Comparison of ENCODE assay signal across 8 cellular contexts in genomic region chr3:72082121-72082715, GRCh38.
DNase-seq lines count a peak whose midpoint lies in the region; ATAC-seq, FAIRE-seq and TF ChIP-seq lines count a peak whose summit lies in the region.

No MANE protein-coding gene starts in this region.

- no peaks in the 10 kb centered on the region for H3K9me3 ChIP-seq in GM12878 (replicated peaks; ENCODE audit: control insufficient read depth, insufficient read depth, low read length)

- in situ Hi-C loops in GM12878 (cut with MboI), result no loop called here

- H3K27me3 Mint-ChIP-seq in activated naive CD4-positive, alpha-beta T cell treated with anti-CD3 and anti-CD28 coated beads for 36 hours (ENCODE audit: low read depth), result peaks cover 3% of the 10 kb centered on the region

- SMC1A ChIA-PET in GM12878 (lab: Charles Lee; ENCODE audit: uncharacterized antibody, unreplicated experiment), result interaction anchor here (0.8 to 7.5 kb wide), 17 partner anchors 9 to 740 kb away, joined by 3 to 97 read pairs (median 4); no protein-coding TSS in a partner anchor

- no peak overlapping the region for H3K56ac ChIP-seq in mesendoderm (ENCODE audit: low read length)

- H3K4me2 ChIP-seq in GM12878 (ENCODE audit: control insufficient read depth, insufficient read depth), result peak overlapping the region; percentile 78
- H3K4me2 ChIP-seq in mesendoderm (ENCODE audit: low read length), result no peak overlapping the region

- WGBS in GM12878 (ENCODE audit: insufficient coverage, insufficient replicate concordance, low lambda C conversion rate, missing lambda C conversion rate), result 7% methylated on average over 8 of the region's 8 CpGs
- no CpG with 5 or more reads among the region's 8 CpGs for WGBS in mesendoderm (ENCODE audit: extremely low coverage, insufficient coverage, low lambda C conversion rate)

- RAD21 ChIA-PET in GM12878 (lab: Charles Lee; ENCODE audit: unreplicated experiment), result interaction anchor here (1.5 to 7.3 kb wide), 6 partner anchors 13 to 96 kb away, joined by 4 to 87 read pairs (median 8); no protein-coding TSS in a partner anchor

- H3K4me3 Mint-ChIP-seq in activated naive CD4-positive, alpha-beta T cell treated with anti-CD3 and anti-CD28 coated beads for 36 hours, result no peak overlapping the region

- no peak overlapping the region for H4K8ac ChIP-seq in mesendoderm (ENCODE audit: low read depth, low read length)

- H3K4me3 ChIP-seq in GM12878 (peak overlapping the region; percentile 33; the same call in 1 of the 2 replicates), mesendoderm (ENCODE audit: low read length) (no peak overlapping the region)

- peak overlapping the region; percentile 59 for H2AFZ ChIP-seq in GM12878 (ENCODE audit: control insufficient read depth, low read depth, low read length)

- H3K79me1 ChIP-seq in mesendoderm (ENCODE audit: low read length), result no peaks in the 10 kb centered on the region

- no peak overlapping the region for H3K4ac ChIP-seq in mesendoderm (ENCODE audit: low read depth, low read length)

- DNase-seq in GM12878 (ENCODE audit: low read depth, low spot score) (peak; percentile 80), sciatic nerve (ENCODE audit: low spot score) (no peak), mesendoderm (no peak), NCI-H128 (lab: John Stamatoyannopoulos, UW; ENCODE audit: unreplicated experiment) (no peak)
- DNase-seq in activated CD8-positive, alpha-beta memory T cell treated with anti-CD3 and anti-CD28 coated beads, Interleukin-2, amount 50 U/mL, for 4 hours, result no peak
- DNase-seq in activated naive CD4-positive, alpha-beta T cell treated with anti-CD3 and anti-CD28 coated beads for 36 hours, result no peak

- no peaks in the 10 kb centered on the region for H3K9me3 Mint-ChIP-seq in activated naive CD4-positive, alpha-beta T cell treated with anti-CD3 and anti-CD28 coated beads for 36 hours

- H3K4me1 Mint-ChIP-seq in activated naive CD4-positive, alpha-beta T cell treated with anti-CD3 and anti-CD28 coated beads for 36 hours (ENCODE audit: low read depth), result peaks cover 27% of the 10 kb centered on the region

- H3K4me1 ChIP-seq in GM12878 (ENCODE audit: control insufficient read depth, insufficient read depth, low read length) (peaks cover 72% of the 10 kb centered on the region), mesendoderm (ENCODE audit: control insufficient read depth, low read depth, low read length) (peaks cover 2% of the 10 kb centered on the region)

- no peak for TF ChIP-seq POLR2A in GM12878 (IDR thresholded peaks at IDR 0.05; ENCODE audit: low read depth, low read length)

- H3K27ac Mint-ChIP-seq in activated naive CD4-positive, alpha-beta T cell treated with anti-CD3 and anti-CD28 coated beads for 36 hours, result no peak overlapping the region

- no peaks in the 10 kb centered on the region for H3K36me3 Mint-ChIP-seq in activated naive CD4-positive, alpha-beta T cell treated with anti-CD3 and anti-CD28 coated beads for 36 hours (ENCODE audit: low read depth)

- intact Hi-C loops in GM12878 (cut with micrococcal nuclease; ENCODE audit: unreplicated experiment), result loop anchor here (1.0 to 10.0 kb wide), 5 partner anchors 18 to 735 kb away; no protein-coding TSS in a partner anchor
- intact Hi-C loops in sciatic nerve (cut with DNase I), result no loop called here
- intact Hi-C loops in activated naive CD4-positive, alpha-beta T cell treated with anti-CD3 and anti-CD28 coated beads for 36 hours (cut with micrococcal nuclease), result no loop called here

- no TSS peak for BruUV-seq in GM12878 (replicated peaks; lab: Mats Ljungman, UMichigan)

- H2BK120ac ChIP-seq in mesendoderm (ENCODE audit: low read depth, low read length), result no peak overlapping the region

- H4K20me1 ChIP-seq in GM12878 (ENCODE audit: control insufficient read depth, insufficient read depth), result no peaks in the 10 kb centered on the region

- no peak overlapping the region for H2AK5ac ChIP-seq in mesendoderm (ENCODE audit: low read length)

- H3K79me2 ChIP-seq in GM12878 (ENCODE audit: control insufficient read depth, insufficient read depth, low read length) (no peaks in the 10 kb centered on the region), mesendoderm (ENCODE audit: control insufficient read depth, insufficient read depth, low read length) (no peaks in the 10 kb centered on the region)

- no peak for TF ChIP-seq RAD21 in GM12878 (IDR thresholded peaks at IDR 0.05; ENCODE audit: insufficient read depth, low read depth, low read length)

- H3K27ac ChIP-seq in GM12878 (ENCODE audit: control insufficient read depth, insufficient read depth) (peak overlapping the region; percentile 78), mesendoderm (ENCODE audit: low read depth, low read length) (no peak overlapping the region)

- POLR2A ChIA-PET in GM12878 (lab: Charles Lee), result interaction anchor here (0.6 to 6.5 kb wide), 9 partner anchors 11 to 752 kb away, joined by 3 to 55 read pairs (median 4); no protein-coding TSS in a partner anchor

- no peak overlapping the region for H3K18ac ChIP-seq in mesendoderm (ENCODE audit: low read length)

- ATAC-seq in GM19397 (IDR thresholded peaks at IDR 0.05; ENCODE audit: unreplicated experiment), result peak; percentile 38
- ATAC-seq in HG03280 (IDR thresholded peaks at IDR 0.05; ENCODE audit: unreplicated experiment), result peak; percentile 49
- ATAC-seq in GM12878, result peak; percentile 79
- peak; percentile 76 for ATAC-seq in sciatic nerve

- no peak for TF ChIP-seq CTCF in GM12878 (IDR thresholded peaks at IDR 0.05 in 2 of 3, conservative IDR thresholded peaks at IDR 0.05 in 1 of 3; ENCODE audit: control insufficient read depth in 2 of 3, extremely low read depth in 1 of 3, insufficient read depth in 1 of 3, low read depth in 3 of 3, low read length in 3 of 3)

- peak; percentile 46 to 69; a peak in 2 of 4 replicates for TF ChIP-seq EP300 in GM12878 (IDR thresholded peaks at IDR 0.05; ENCODE audit: borderline replicate concordance in 1 of 2, control insufficient read depth in 1 of 2, low read depth in 2 of 2, low read length in 2 of 2)

- no peak overlapping the region for H3K23ac ChIP-seq in mesendoderm (ENCODE audit: low read length)

- CTCF ChIA-PET in GM12878 (lab: Yijun Ruan, JAX), result interaction anchor here (0.6 to 2.2 kb wide), 2 partner anchors 19 to 747 kb away, joined by 3 to 9 read pairs; no protein-coding TSS in a partner anchor
- CTCF ChIA-PET in activated naive CD4-positive, alpha-beta T cell treated with anti-CD3 and anti-CD28 coated beads for 36 hours (lab: Charles Lee), result no interaction called here

- H3K36me3 ChIP-seq in GM12878 (ENCODE audit: control insufficient read depth in 2 of 2, insufficient read depth in 2 of 2, low read length in 1 of 2) (no peaks in the 10 kb centered on the region; a peak in 1 of 4 replicates), mesendoderm (ENCODE audit: control insufficient read depth, insufficient read depth, low read length) (no peaks in the 10 kb centered on the region)

- no peak overlapping the region for H4K5ac ChIP-seq in mesendoderm (ENCODE audit: low read length)

- H2BK5ac ChIP-seq in mesendoderm (ENCODE audit: low read length), result no peak overlapping the region

- no peak for FAIRE-seq in GM12878 (lab: Jason Lieb, UNC)

- H3K27me3 ChIP-seq in GM12878 (replicated peaks in 1 of 2; ENCODE audit: control insufficient read depth in 2 of 2, insufficient read depth in 2 of 2, low read length in 1 of 2) (no peaks in the 10 kb centered on the region), mesendoderm (ENCODE audit: insufficient read depth, low read length, poor library complexity) (no peaks in the 10 kb centered on the region)

- no peak overlapping the region for H3K9ac ChIP-seq in GM12878 (ENCODE audit: control insufficient read depth, insufficient read depth, low read length)
- no peak overlapping the region for H3K9ac ChIP-seq in mesendoderm (ENCODE audit: low read length)

- H2BK15ac ChIP-seq in mesendoderm (replicated peaks; ENCODE audit: low read depth), result no peak overlapping the region

TF ChIP-seq in GM12878, 131 proteins besides CTCF, POLR2A, EP300 and RAD21 (continues in another document):
- TF ChIP-seq RFX5 (IDR thresholded peaks at IDR 0.05; ENCODE audit: low read depth, low read length) (no peak), ZZZ3 (IDR thresholded peaks at IDR 0.05; ENCODE audit: control insufficient read depth, insufficient read length, low read depth) (no peak), RELB (IDR thresholded peaks at IDR 0.05; ENCODE audit: low read depth) (peak; percentile 88), CREM (IDR thresholded peaks at IDR 0.05; ENCODE audit: low read depth) (peak; percentile 91), JUND (IDR thresholded peaks at IDR 0.05; ENCODE audit: low read depth, low read length) (no peak), CHD4 (IDR thresholded peaks at IDR 0.05) (no peak), IKZF1 (conservative IDR thresholded peaks at IDR 0.05) (peak; percentile 87), NKRF (conservative IDR thresholded peaks at IDR 0.05) (no peak), MEF2B (IDR thresholded peaks at IDR 0.05; ENCODE audit: partially characterized antibody, poor library complexity, severe bottlenecking) (peak; percentile 28)
